Comparison of ENCODE assay signal across 7 cellular contexts in the genomic region with DNA sequence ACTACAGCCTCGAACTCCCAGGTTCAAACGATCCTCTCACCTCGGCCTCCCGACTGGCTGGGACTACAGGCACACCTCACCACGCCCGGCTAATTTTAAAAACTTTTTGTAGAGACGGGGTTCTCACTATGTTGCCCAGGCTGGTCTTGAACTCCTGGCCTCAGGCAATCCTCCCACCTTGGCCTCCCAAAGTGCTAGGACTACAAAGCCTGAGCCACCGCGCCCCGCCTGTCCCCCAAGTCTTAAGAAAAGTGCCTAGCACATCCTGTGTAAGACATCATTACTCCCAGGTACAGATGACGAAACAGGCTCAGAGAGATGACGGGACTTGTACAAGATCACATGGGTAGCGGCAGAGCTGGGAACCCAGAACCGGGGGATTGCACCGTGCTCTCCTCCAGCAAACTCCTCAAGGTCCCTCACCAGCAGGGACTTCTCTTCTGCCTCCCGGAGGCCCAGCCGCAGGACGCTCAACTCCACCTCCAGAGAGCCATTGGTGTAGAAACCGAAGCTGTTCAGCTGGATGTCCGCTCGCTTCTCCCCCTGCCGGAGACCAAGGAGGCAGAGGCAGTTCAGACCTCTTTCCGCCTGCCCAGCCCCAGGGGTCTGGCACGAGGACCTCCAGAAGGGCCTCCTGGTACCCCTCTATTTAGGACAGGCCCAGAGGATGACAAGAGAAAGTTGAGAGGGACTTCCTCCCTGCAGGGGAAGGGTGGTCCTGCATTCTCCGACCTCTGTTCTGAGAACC.
DNase-seq lines count a peak whose midpoint lies in the region; ATAC-seq and TF ChIP-seq lines count a peak whose summit lies in the region.

No MANE protein-coding gene starts in this region.

- TF ChIP-seq CTCF in GM13977 (IDR thresholded peaks at IDR 0.05; ENCODE audit: extremely low read depth, insufficient read depth, missing control alignments) (peak; percentile 73), choroid plexus epithelial cell (conservative IDR thresholded peaks at IDR 0.05; ENCODE audit: low read depth, low read length) (peak; percentile 84)

- DNase-seq in GM13977 (ENCODE audit: low spot score) = peak; percentile 88
- DNase-seq in NCI-H1930 (lab: John Stamatoyannopoulos, UW) = peak; percentile 25 to 55
- peak; percentile 42 for DNase-seq in activated CD4-positive, alpha-beta T cell treated with anti-CD3 and anti-CD28 coated beads for 1 hour
- peak; percentile 96 for DNase-seq in choroid plexus epithelial cell (ENCODE audit: low read depth)
- peak; percentile 88 for DNase-seq in kidney tubule cell (ENCODE audit: low spot score)
- DNase-seq in stimulated activated CD4-positive, alpha-beta T cell treated with anti-CD3 and anti-CD28 coated beads, Interleukin-15, amount 100 ng/mL, for 48 hours (ENCODE audit: low read depth in 2 of 2) = peak; percentile 58 to 63

- no peak for ATAC-seq in GM18511 (IDR thresholded peaks at IDR 0.05; ENCODE audit: unreplicated experiment)

- in situ Hi-C loops in GM13977 (cut with MboI; ENCODE audit: low pct_unique_long_range_greater_than_20kb, low sequenced_read_pairs, unreplicated experiment) = loop anchor here (10.0 kb wide), 1 partner anchor 212 kb away; no protein-coding TSS in a partner anchor

- peak overlapping the region; percentile 82 for H3K4me3 ChIP-seq in choroid plexus epithelial cell (ENCODE audit: low read depth, low read length)

Comparison
In these comparisons a context has a peak if more than half of its experiments do, and no peak if none do; other contexts are left out.
1. DNase-seq: peak in every context shown above with its lines; median percentile 96 in choroid plexus epithelial cell; 88 in GM13977; 88 in kidney tubule cell; 60 in stimulated activated CD4-positive, alpha-beta T cell treated with anti-CD3 and anti-CD28 coated beads, Interleukin-15, amount 100 ng/mL, for 48 hours; 42 in activated CD4-positive, alpha-beta T cell treated with anti-CD3 and anti-CD28 coated beads for 1 hour; 40 in NCI-H1930.